14 cellular contexts compared by ENCODE assay signal in the genomic region with DNA sequence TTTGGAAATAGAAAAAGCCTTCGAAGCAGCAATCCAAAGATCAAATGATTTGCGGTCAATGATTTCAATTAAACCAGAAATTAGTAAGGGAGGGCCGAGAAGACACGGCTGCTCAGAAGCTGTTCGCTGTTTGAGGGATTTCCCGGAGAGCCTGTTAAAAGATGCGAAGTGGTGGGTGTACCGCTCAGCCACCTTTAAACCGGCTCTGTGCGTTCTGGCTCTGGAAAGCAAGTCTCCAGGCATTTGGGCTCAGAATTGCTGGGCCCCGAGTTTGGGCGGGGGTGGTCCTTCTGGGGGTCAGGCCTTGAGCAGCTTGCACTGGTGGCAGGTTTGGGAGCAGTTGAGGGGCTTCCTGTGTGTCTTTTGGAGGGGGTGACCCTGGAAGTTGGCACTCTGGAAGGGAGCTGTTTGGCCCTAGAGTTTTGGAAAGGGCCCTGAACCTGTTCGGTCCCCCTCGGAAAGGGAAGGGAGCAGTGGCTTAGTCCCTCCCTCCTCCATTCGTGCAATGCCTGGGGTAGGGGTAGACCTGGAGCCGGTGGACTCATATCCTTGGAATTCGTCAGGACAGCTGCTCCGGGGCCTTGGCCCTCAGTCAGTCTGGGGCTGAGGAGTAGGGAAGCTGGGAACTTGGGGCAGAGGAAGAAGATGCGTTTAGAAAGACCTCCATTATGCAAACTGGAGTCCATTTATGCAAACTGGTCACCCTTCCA. TPM values are rescaled to one million over a fixed set of nuclear protein-coding genes. Genes with fewer than 3 reads are reported as not detected.
DNase-seq lines count a peak whose midpoint lies in the region; ATAC-seq, FAIRE-seq and TF ChIP-seq lines count a peak whose summit lies in the region.
"Had no signal": no experiment of that assay in that cellular context is flagged by ENCODE, and none has a peak within 500 bp of the region (broad histone marks: within the 10 kb centered on the region; RNA-seq: fewer than 3 reads in every experiment).

No MANE protein-coding gene starts in this region.

- H3K36me3 Mint-ChIP-seq in activated naive CD8-positive, alpha-beta T cell = no peaks in the 10 kb centered on the region
- H3K36me3 Mint-ChIP-seq in activated naive CD8-positive, alpha-beta T cell treated with anti-CD3 and anti-CD28 coated beads for 36 hours = no peaks in the 10 kb centered on the region
- H3K36me3 Mint-ChIP-seq in T-cell = no peaks in the 10 kb centered on the region

- no peaks in the 10 kb centered on the region for H3K9me1 ChIP-seq in keratinocyte (ENCODE audit: control insufficient read depth, extremely low read depth, insufficient read depth, low read length)

- CTCF ChIA-PET in T-cell (lab: Charles Lee) = no interaction called here

- no peaks in the 10 kb centered on the region for H3K36me3 ChIP-seq in keratinocyte (ENCODE audit: control insufficient read depth in 2 of 2, extremely low read depth in 1 of 2, insufficient read depth in 2 of 2, low read length in 2 of 2)
- H3K36me3 ChIP-seq in thoracic aorta = no peaks in the 10 kb centered on the region
- no peaks in the 10 kb centered on the region for H3K36me3 ChIP-seq in transverse colon
- H3K36me3 ChIP-seq: cardiac muscle cell had no signal

- TF ChIP-seq CTCF in keratinocyte (optimal IDR thresholded peaks at IDR 0.05 in 1 of 3, IDR thresholded peaks at IDR 0.05 in 1 of 3, conservative IDR thresholded peaks at IDR 0.05 in 1 of 3; ENCODE audit: extremely low read depth in 1 of 3, insufficient read depth in 2 of 3, low read length in 3 of 3) (no peak), thoracic aorta (IDR thresholded peaks at IDR 0.05) (no peak), transverse colon (IDR thresholded peaks at IDR 0.05) (no peak)

- TF ChIP-seq POLR2A in transverse colon (IDR thresholded peaks at IDR 0.05) = no peak

- H3K27me3 Mint-ChIP-seq in activated naive CD8-positive, alpha-beta T cell = peaks cover 32% of the 10 kb centered on the region
- peaks cover 85% of the 10 kb centered on the region for H3K27me3 Mint-ChIP-seq in activated naive CD8-positive, alpha-beta T cell treated with anti-CD3 and anti-CD28 coated beads for 36 hours
- peaks cover 61 to 72% of the 10 kb centered on the region in 2 donors for H3K27me3 Mint-ChIP-seq in T-cell

- peaks cover 19% of the 10 kb centered on the region for H4K20me1 ChIP-seq in keratinocyte (ENCODE audit: control insufficient read depth, extremely low read depth, insufficient read depth, low read length)

- in situ Hi-C loops in transverse colon (cut with MboI; ENCODE audit: low pct_ligation_motif_present in 1 of 4, low pct_unique_long_range_greater_than_20kb in 1 of 4, low sequenced_read_pairs in 3 of 4) = no loop called here

- intact Hi-C loops in transverse colon (cut with DNase I; ENCODE audit: low total_unique reads) = loop anchor here (10.0 kb wide), 1 partner anchor 1503 kb away; no protein-coding TSS in a partner anchor

- no peak overlapping the region for H3K27ac Mint-ChIP-seq in activated naive CD8-positive, alpha-beta T cell
- H3K27ac Mint-ChIP-seq in activated naive CD8-positive, alpha-beta T cell treated with anti-CD3 and anti-CD28 coated beads for 36 hours = no peak overlapping the region
- H3K27ac Mint-ChIP-seq in T-cell = no peak overlapping the region

- H3K27ac ChIP-seq in keratinocyte (ENCODE audit: control insufficient read depth, insufficient read depth, low read length) (no peak overlapping the region), thoracic aorta (no peak overlapping the region), transverse colon (no peak overlapping the region)
- H3K27ac ChIP-seq: cardiac muscle cell had no signal

- peak overlapping the region; percentile 76 for H3K4me2 ChIP-seq in keratinocyte (ENCODE audit: control insufficient read depth, extremely low read depth, insufficient read depth, low read depth, low read length)

- dilution Hi-C loops in keratinocyte (cut with MboI; ENCODE audit: extremely low pct_ligation_motif_present, low sequenced_read_pairs) = no loop called here

- no peaks in the 10 kb centered on the region for H3K9me3 Mint-ChIP-seq in activated naive CD8-positive, alpha-beta T cell (ENCODE audit: low read depth)
- no peaks in the 10 kb centered on the region for H3K9me3 Mint-ChIP-seq in activated naive CD8-positive, alpha-beta T cell treated with anti-CD3 and anti-CD28 coated beads for 36 hours
- no peaks in the 10 kb centered on the region for H3K9me3 Mint-ChIP-seq in T-cell

- H3K4me3 Mint-ChIP-seq in activated naive CD8-positive, alpha-beta T cell = peak overlapping the region; percentile 67
- H3K4me3 Mint-ChIP-seq in activated naive CD8-positive, alpha-beta T cell treated with anti-CD3 and anti-CD28 coated beads for 36 hours = no peak overlapping the region
- peak overlapping the region; percentile 21 to 76 (median 31) for H3K4me3 Mint-ChIP-seq in T-cell

- no peak overlapping the region for H3K9ac ChIP-seq in keratinocyte (ENCODE audit: control insufficient read depth, extremely low read depth, insufficient read depth, low read length)

- ATAC-seq in T-cell (replicated peaks in 1 of 4) (no peak), thoracic aorta (ENCODE audit: insufficient number of reproducible peaks, low FRiP score, low read depth) (no peak), HG03108 (IDR thresholded peaks at IDR 0.05; ENCODE audit: unreplicated experiment) (no peak)
- ATAC-seq: K562 had no signal

- H3K4me1 ChIP-seq in keratinocyte (ENCODE audit: control insufficient read depth, extremely low read depth, insufficient read depth, low read length) = peaks cover 9% of the 10 kb centered on the region
- H3K4me1 ChIP-seq in thoracic aorta (ENCODE audit: control insufficient read depth in 1 of 2, low read depth in 2 of 2) = peaks cover 38 to 67% of the 10 kb centered on the region in 2 donors
- H3K4me1 ChIP-seq in transverse colon = peaks cover 26 to 74% (median 53%) of the 10 kb centered on the region in 4 donors

- no peak for DNase-seq in activated naive CD8-positive, alpha-beta T cell treated with anti-CD3 and anti-CD28 coated beads for 36 hours
- DNase-seq in T-cell (no peak), keratinocyte (ENCODE audit: low read depth, low spot score) (no peak), thoracic aorta (ENCODE audit: low spot score) (no peak), transverse colon (no peak)
- no peak for DNase-seq in stimulated activated CD4-positive, alpha-beta T cell treated with anti-CD3 and anti-CD28 coated beads, Interleukin-1b, Interleukin-23, amount 100 ng/mL, for 48 hours
- DNase-seq: occipital lobe, substantia nigra, T-helper 9 cell had no signal

- no peak for FAIRE-seq in keratinocyte (lab: Jason Lieb, UNC)
- FAIRE-seq: K562, kidney had no signal

- TF ChIP-seq EP300 in transverse colon (IDR thresholded peaks at IDR 0.05; ENCODE audit: low read depth) = no peak

- H2AFZ ChIP-seq in keratinocyte (ENCODE audit: control insufficient read depth, low read length) = no peak overlapping the region

- no peaks in the 10 kb centered on the region for H3K79me2 ChIP-seq in keratinocyte (ENCODE audit: control insufficient read depth, insufficient read depth, low read length)

- WGBS in transverse colon (ENCODE audit: low coverage in 1 of 2), 2 donors = 12% methylated on average over 19 of the region's 19 CpGs; no CpG with 5 or more reads in 1 of the 2 donors

- H3K9me3 ChIP-seq in keratinocyte (ENCODE audit: control insufficient read depth, low read depth, low read length) = no peaks in the 10 kb centered on the region
- no peaks in the 10 kb centered on the region for H3K9me3 ChIP-seq in thoracic aorta
- H3K9me3 ChIP-seq in transverse colon = no peaks in the 10 kb centered on the region

- H3K27me3 ChIP-seq in keratinocyte (ENCODE audit: control insufficient read depth, extremely low read depth, insufficient read depth, low read length) (peaks cover 99% of the 10 kb centered on the region), thoracic aorta (replicated peaks; ENCODE audit: insufficient read depth) (peaks cover 22% of the 10 kb centered on the region), transverse colon (peaks cover 100% of the 10 kb centered on the region)

- POLR2A ChIA-PET in T-cell (lab: Charles Lee) = no interaction called here

- peaks cover 43% of the 10 kb centered on the region for H3K4me1 Mint-ChIP-seq in activated naive CD8-positive, alpha-beta T cell (ENCODE audit: low read depth)
- peaks cover 39% of the 10 kb centered on the region for H3K4me1 Mint-ChIP-seq in activated naive CD8-positive, alpha-beta T cell treated with anti-CD3 and anti-CD28 coated beads for 36 hours
- peaks cover 32 to 43% (median 41%) of the 10 kb centered on the region in 3 donors for H3K4me1 Mint-ChIP-seq in T-cell

- H3K4me3 ChIP-seq in keratinocyte (ENCODE audit: control insufficient read depth in 2 of 3, extremely low read depth in 1 of 3, insufficient read depth in 2 of 3, low read depth in 1 of 3, low read length in 3 of 3) = no peak overlapping the region
- peak overlapping the region; percentile 69 for H3K4me3 ChIP-seq in thoracic aorta
- H3K4me3 ChIP-seq in transverse colon = no peak overlapping the region
- H3K4me3 ChIP-seq: K562 had no signal

RNA-seq across cellular contexts. Expression of gene SIM2, which starts 3.2 kb away (rescaled TPM):
- total RNA-seq in activated naive CD8-positive, alpha-beta T cell treated with anti-CD3 and anti-CD28 coated beads for 36 hours = not detected
- under 1 TPM in 3 of 5 donors, not detected in 2; 0.10 to 0.16 (median 0.12) TPM for total RNA-seq in T-cell
- 0.03 to 0.05 TPM in 2 of 3 replicates, not detected in the other for polyA plus RNA-seq in keratinocyte
- polyA plus RNA-seq in keratinocyte (2011; ENCODE audit: low read depth) = not detected
- polyA plus RNA-seq in keratinocyte (2011; cell fraction: cytosol; rRNA removed) = 0.01 and 0.06 TPM in 2 replicates
- polyA plus RNA-seq in keratinocyte (2011; cell fraction: nucleus; rRNA removed) = 0.11 and 0.16 TPM in 2 replicates
- 0.05 and 0.18 TPM in 2 replicates for polyA plus RNA-seq in keratinocyte (2012; ENCODE audit: low replicate concordance)
- not detected in 3 replicates for polyA minus RNA-seq in keratinocyte
- not detected for polyA minus RNA-seq in keratinocyte (2011; cell fraction: cytosol; rRNA and poly(A)+ RNA removed)
- polyA minus RNA-seq in keratinocyte (2011; cell fraction: nucleus; rRNA and poly(A)+ RNA removed) = not detected in 2 replicates
- not detected for total RNA-seq in thoracic aorta
- total RNA-seq in transverse colon = under 1 TPM in 1 of 4 donors, not detected in 3; 0.32 TPM
- total RNA-seq: cardiac muscle cell, occipital lobe had no signal
